Comparison of ENCODE assay signal across 13 cellular contexts in the genomic region with DNA sequence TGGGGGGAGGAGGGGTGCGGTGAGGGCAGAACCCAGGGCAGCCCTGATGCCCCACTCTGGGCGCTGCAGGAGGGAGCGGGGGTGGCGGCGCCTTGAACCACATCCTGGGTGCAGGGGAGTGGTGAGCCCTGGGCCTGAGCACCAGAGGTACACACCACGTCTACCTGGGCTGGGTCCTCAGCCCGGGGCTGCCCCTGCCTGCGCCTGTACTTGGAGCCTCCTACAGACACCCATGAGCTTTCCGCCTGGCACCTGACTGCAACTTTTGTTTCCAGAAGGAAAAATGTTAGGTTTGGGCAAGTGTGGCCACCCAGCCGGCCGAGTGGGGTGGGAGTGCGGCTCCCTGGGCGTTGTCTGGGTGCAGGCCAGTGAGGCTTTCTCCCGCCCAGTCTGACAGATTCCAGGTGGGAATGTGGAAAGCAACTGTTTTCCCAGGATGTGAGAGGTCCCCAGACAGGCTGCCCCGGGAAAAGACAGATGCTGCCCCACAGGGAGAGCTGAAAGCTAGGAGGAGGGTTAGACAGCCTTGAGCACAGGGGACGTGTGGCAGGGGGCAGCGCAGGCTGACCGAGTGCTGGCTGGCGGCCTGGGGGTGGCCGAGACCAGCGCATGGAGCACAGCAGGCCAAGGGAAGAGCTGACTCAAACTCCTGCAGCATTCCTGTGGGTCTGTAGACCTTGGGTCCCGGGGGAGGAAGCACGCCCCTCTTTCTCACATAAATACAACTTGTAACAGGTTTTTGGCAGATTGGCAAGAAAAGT. TPM values are rescaled to one million over a fixed set of nuclear protein-coding genes. Genes with fewer than 3 reads are reported as not detected.
DNase-seq lines count a peak whose midpoint lies in the region; ATAC-seq and TF ChIP-seq lines count a peak whose summit lies in the region.
"Had no signal": no experiment of that assay in that cellular context is flagged by ENCODE, and none has a peak within 500 bp of the region (broad histone marks: within the 10 kb centered on the region; RNA-seq: fewer than 3 reads in every experiment).

No MANE protein-coding gene starts in this region.

- TF ChIP-seq POLR2A in prostate gland (IDR thresholded peaks at IDR 0.05) = no peak

- H3K9me3 ChIP-seq in A673 (ENCODE audit: low read depth, low read length, poor library complexity, severe bottlenecking) (no peaks in the 10 kb centered on the region), lower lobe of right lung (no peaks in the 10 kb centered on the region), prostate gland (no peaks in the 10 kb centered on the region)

- DNase-seq in A673 (ENCODE audit: low spot score) (peak; percentile 73), GM03348 (ENCODE audit: low spot score) (peak; percentile 79), astrocyte of the cerebellum (ENCODE audit: low read depth) (peak; percentile 90), lower lobe of right lung (peak; percentile 36), GOT3 (lab: John Stamatoyannopoulos, UW) (no peak), prostate gland (ENCODE audit: low spot score) (no peak)
- DNase-seq in stimulated activated CD4-positive, alpha-beta T cell treated with anti-CD3 and anti-CD28 coated beads, Interleukin-2, amount 100 ng/mL, for 48 hours = no peak
- DNase-seq: glutamatergic neuron; HFFc6; NCI-H1930; Right ventricle myocardium superior; stimulated activated CD4-positive, alpha-beta T cell treated with anti-CD3 and anti-CD28 coated beads, Interleukin-4, amount 100 ng/mL, for 24 hours had no signal

- H3K4me3 ChIP-seq in A673 (ENCODE audit: low read depth, low read length, poor library complexity, severe bottlenecking) (no peak overlapping the region), astrocyte of the cerebellum (ENCODE audit: low read depth, low read length) (no peak overlapping the region), lower lobe of right lung (no peak overlapping the region), prostate gland (no peak overlapping the region)

- ATAC-seq in lower lobe of right lung = no peak
- no peak for ATAC-seq in HG02763 (IDR thresholded peaks at IDR 0.05; ENCODE audit: unreplicated experiment)

- TF ChIP-seq CTCF in A673 (conservative IDR thresholded peaks at IDR 0.05; ENCODE audit: low read depth, low read length) (no peak), astrocyte of the cerebellum (IDR thresholded peaks at IDR 0.05; ENCODE audit: low read depth, low read length, missing control alignments) (no peak), lower lobe of right lung (IDR thresholded peaks at IDR 0.05) (no peak), prostate gland (IDR thresholded peaks at IDR 0.05) (no peak)

- POLR2A ChIA-PET in A673 (lab: Charles Lee; ENCODE audit: low non-redundant PET) = no interaction called here

- CTCF ChIA-PET in A673 (lab: Charles Lee) = no interaction called here

- H3K27ac ChIP-seq in A673 (ENCODE audit: low read depth, low read length, poor library complexity, severe bottlenecking) (peak overlapping the region; percentile 23), lower lobe of right lung (no peak overlapping the region), prostate gland (no peak overlapping the region)

- in situ Hi-C loops in astrocyte of the cerebellum (cut with HindIII; ENCODE audit: low sequenced_read_pairs) = no loop called here

- H3K36me3 ChIP-seq in A673 (ENCODE audit: insufficient read depth, low read length, poor library complexity, severe bottlenecking) (no peaks in the 10 kb centered on the region), lower lobe of right lung (peaks cover 6% of the 10 kb centered on the region), prostate gland (no peaks in the 10 kb centered on the region)

- H3K4me1 ChIP-seq in A673 (ENCODE audit: insufficient read depth, low read length, poor library complexity, severe bottlenecking) (peaks cover 30% of the 10 kb centered on the region), lower lobe of right lung (peaks cover 9% of the 10 kb centered on the region), prostate gland (replicated peaks) (peaks cover 12% of the 10 kb centered on the region)

- 64% methylated on average over 23 of the region's 23 CpGs for WGBS in prostate gland

- intact Hi-C loops in A673 (cut with micrococcal nuclease; ENCODE audit: unreplicated experiment) = no loop called here
- intact Hi-C loops in lower lobe of right lung (cut with DNase I) = no loop called here
- intact Hi-C loops in prostate gland (cut with DNase I) = no loop called here

- H3K27me3 ChIP-seq in A673 (replicated peaks; ENCODE audit: insufficient read depth, low read depth, low read length, poor library complexity) = no peaks in the 10 kb centered on the region
- H3K27me3 ChIP-seq in lower lobe of right lung (ENCODE audit: low read depth) = no peaks in the 10 kb centered on the region
- no peaks in the 10 kb centered on the region for H3K27me3 ChIP-seq in prostate gland (replicated peaks; ENCODE audit: insufficient read depth)

- BruUV-seq in A673 (replicated peaks; lab: Mats Ljungman, UMichigan) = no TSS peak

RNA-seq across cellular contexts. Expression of a gene that starts 44.1 kb away (rescaled TPM):
- total RNA-seq in A673 (2021) = 17.8 and 17.9 TPM in 2 replicates
- 6.0 TPM for total RNA-seq in lower lobe of right lung
- 10 to 100 TPM in 1 of 2 donors, 1 to 10 TPM in 1; 5.6 to 12.0 TPM for total RNA-seq in prostate gland

RNA-seq across cellular contexts. Expression of a gene that starts 44.1 kb away (rescaled TPM):
- total RNA-seq in A673 (2021) (22.7 and 25.6 TPM in 2 replicates), lower lobe of right lung (24.3 TPM), prostate gland (10 to 100 TPM; 15.7 to 41.9 TPM)

RNA-seq across cellular contexts. Expression of a gene that starts 50.0 kb away (rescaled TPM):
- total RNA-seq in A673 (2021) = 3.6 and 4.7 TPM in 2 replicates
- total RNA-seq in lower lobe of right lung = 13.5 TPM
- 10 to 100 TPM; 11.0 to 20.2 TPM for total RNA-seq in prostate gland

Comparison
In these comparisons a context has a peak if more than half of its experiments do, and no peak if none do; other contexts are left out.
1. DNase-seq: peak in A673 (single experiment), GM03348 (single experiment), astrocyte of the cerebellum (single experiment) and lower lobe of right lung (single experiment); none in stimulated activated CD4-positive, alpha-beta T cell treated with anti-CD3 and anti-CD28 coated beads, Interleukin-2, amount 100 ng/mL, for 48 hours (0 of 2), GOT3 (single experiment) and prostate gland (single experiment).